8 cellular contexts compared by ENCODE assay signal in genomic region chr17:75524269-75524970, GRCh38. TPM values are rescaled to one million over a fixed set of nuclear protein-coding genes. Genes with fewer than 3 reads are reported as not detected.
DNase-seq lines count a peak whose midpoint lies in the region; ATAC-seq and TF ChIP-seq lines count a peak whose summit lies in the region.

No MANE protein-coding gene starts in this region.

- 0 out of 2 replicates have a peak, but pooled peaks cover 14% of the 10 kb centered on the region for H4K20me1 ChIP-seq in IMR-90 (ENCODE audit: insufficient read depth, low read length)

- H2BK120ac ChIP-seq in IMR-90 (ENCODE audit: low read depth, low read length): no peak overlapping the region

- no peak overlapping the region for H2BK5ac ChIP-seq in IMR-90 (ENCODE audit: low read depth, low read length, poor library complexity, severe bottlenecking)

- no TSS peak for BruUV-seq in IMR-90 (replicated peaks; lab: Mats Ljungman, UMichigan)

- H3K4ac ChIP-seq in IMR-90 (ENCODE audit: low read depth, low read length): no peak overlapping the region

- no peak overlapping the region for H4K5ac ChIP-seq in IMR-90 (ENCODE audit: low read depth, low read length)

- intact Hi-C loops in IMR-90 (cut with micrococcal nuclease) (no loop called here), spleen (cut with DNase I; ENCODE audit: low total_unique reads) (no loop called here)

- 86% methylated on average over 2 of the region's 24 CpGs; no CpG with 5 or more reads in 1 of the 2 experiments for WGBS in IMR-90 (ENCODE audit: extremely low coverage in 2 of 2, insufficient read length in 1 of 2), 2 experiments
- WGBS in spleen, 5 donors: 20 to 32% (median 27%) methylated on average over 22 to 24 of the region's 24 CpGs

- H3K18ac ChIP-seq in IMR-90 (ENCODE audit: low read depth, low read length): no peak overlapping the region

- no peaks in the 10 kb centered on the region for H3K4me1 ChIP-seq in IMR-90 (ENCODE audit: control insufficient read depth, insufficient read depth, low read length)
- H3K4me1 ChIP-seq in adipocyte (ENCODE audit: control insufficient read depth, insufficient read depth, low read length): peaks cover 4% of the 10 kb centered on the region
- H3K4me1 ChIP-seq in spleen: peaks cover 7 to 42% (median 33%) of the 10 kb centered on the region in 6 donors

- TF ChIP-seq CTCF in IMR-90 (conservative IDR thresholded peaks at IDR 0.05; ENCODE audit: low read depth, low read length) (no peak), spleen (IDR thresholded peaks at IDR 0.05 in 8 of 11, conservative IDR thresholded peaks at IDR 0.05 in 3 of 11) (no peak)

- H3K4me2 ChIP-seq in IMR-90 (ENCODE audit: low read depth, low read length): no peak overlapping the region

- dilution Hi-C loops in IMR-90 (cut with HindIII; ENCODE audit: low sequenced_read_pairs, unreplicated experiment): no loop called here

- ATAC-seq in IMR-90 (ENCODE audit: low read depth) (no peak), HG03342 (IDR thresholded peaks at IDR 0.05; ENCODE audit: unreplicated experiment) (no peak)

- H3K23ac ChIP-seq in IMR-90 (ENCODE audit: low read depth, low read length): no peak overlapping the region

- H4K91ac ChIP-seq in IMR-90 (ENCODE audit: insufficient read depth, low read depth, low read length): no peak overlapping the region

- H3K9me3 ChIP-seq in IMR-90 (ENCODE audit: control insufficient read depth, insufficient read depth, low read length) (no peaks in the 10 kb centered on the region), adipocyte (ENCODE audit: control insufficient read depth, low read length) (no peaks in the 10 kb centered on the region), spleen (no peaks in the 10 kb centered on the region), MG63 (no peaks in the 10 kb centered on the region)

- H2BK20ac ChIP-seq in IMR-90 (ENCODE audit: low read depth, low read length): no peak overlapping the region

- no peak overlapping the region for H2BK15ac ChIP-seq in IMR-90 (ENCODE audit: low read depth, low read length)

- CTCF ChIA-PET in IMR-90 (lab: Yijun Ruan, JAX): no interaction called here

- H3K14ac ChIP-seq in IMR-90 (replicated peaks; ENCODE audit: low read depth, low read length): no peak overlapping the region

- DNase-seq in IMR-90 (no peak), adipocyte (ENCODE audit: low read depth) (no peak), iPS-NIHi11 (ENCODE audit: low spot score) (peak; percentile 7), spleen (peak; percentile 77), NCI-H1048 (lab: John Stamatoyannopoulos, UW) (no peak), MG63 (no peak), DMS53 treated with DMSO at 0.1 percent for 48 hours (lab: John Stamatoyannopoulos, UW; ENCODE audit: unreplicated experiment) (no peak)

- no peak overlapping the region for H3K9ac ChIP-seq in IMR-90 (ENCODE audit: low read depth, low read length)
- H3K9ac ChIP-seq in adipocyte (ENCODE audit: low read length): no peak overlapping the region

- H3K36me3 ChIP-seq in IMR-90 (ENCODE audit: control insufficient read depth, insufficient read depth, low read length) (peaks cover 4% of the 10 kb centered on the region; the same call in 1 of the 2 replicates), adipocyte (ENCODE audit: control insufficient read depth, insufficient read depth, low read length, severe bottlenecking) (no peaks in the 10 kb centered on the region), spleen (peaks cover 2 to 42% (median 25%) of the 10 kb centered on the region in 6 donors), MG63 (peaks cover 6% of the 10 kb centered on the region)

- H3K56ac ChIP-seq in IMR-90 (ENCODE audit: extremely low read depth, insufficient read depth, low read length): no peak overlapping the region

- H4K8ac ChIP-seq in IMR-90 (ENCODE audit: low read depth in 2 of 2, low read length in 2 of 2): no peak overlapping the region

- peak overlapping the region; percentile 92 for H2AFZ ChIP-seq in IMR-90 (replicated peaks; ENCODE audit: low read length, poor library complexity)

- H3K27ac ChIP-seq in IMR-90 (ENCODE audit: insufficient read depth, low read length): no peak overlapping the region
- H3K27ac ChIP-seq in spleen: peak overlapping the region in 7 of 8 donors; percentile 55 to 92 (median 84)

- TF ChIP-seq POLR2A in IMR-90 (IDR thresholded peaks at IDR 0.05; ENCODE audit: low read depth, low read length): no peak
- no peak for TF ChIP-seq POLR2A in spleen (IDR thresholded peaks at IDR 0.05)

- H3K27me3 ChIP-seq in IMR-90 (ENCODE audit: control insufficient read depth, insufficient read depth, low read length): peaks cover 19% of the 10 kb centered on the region
- peaks cover 21% of the 10 kb centered on the region for H3K27me3 ChIP-seq in adipocyte (replicated peaks; ENCODE audit: control insufficient read depth, insufficient read depth, low read length)
- peaks cover 0 to 15% (median 0%) of the 10 kb centered on the region in 7 donors for H3K27me3 ChIP-seq in spleen (replicated peaks in 1 of 7)
- no peaks in the 10 kb centered on the region for H3K27me3 ChIP-seq in MG63

- in situ Hi-C loops in IMR-90 (cut with MboI; ENCODE audit: low sequenced_read_pairs): no loop called here

- TF ChIP-seq RAD21 in IMR-90 (IDR thresholded peaks at IDR 0.05; ENCODE audit: low read length): no peak

- H3K9me1 ChIP-seq in IMR-90 (ENCODE audit: insufficient read depth, low read length): no peaks in the 10 kb centered on the region

- no peak overlapping the region for H2AK5ac ChIP-seq in IMR-90 (ENCODE audit: low read depth, low read length)

- POLR2A ChIA-PET in IMR-90 (lab: Charles Lee; ENCODE audit: unreplicated experiment): no interaction called here

- H3K79me1 ChIP-seq in IMR-90 (ENCODE audit: low read depth in 1 of 2, low read length in 2 of 2): no peaks in the 10 kb centered on the region

- H3K4me3 ChIP-seq in IMR-90 (ENCODE audit: insufficient read depth, low read depth, low read length) (no peak overlapping the region), adipocyte (ENCODE audit: low read length) (peak overlapping the region; percentile 59), spleen (peak overlapping the region; percentile 68 to 92 (median 82)), MG63 (no peak overlapping the region)

- H2AK9ac ChIP-seq in IMR-90 (replicated peaks; ENCODE audit: low read depth, low read length, poor library complexity): no peak overlapping the region

TF ChIP-seq in IMR-90, 13 proteins besides CTCF, POLR2A, EP300 and RAD21 (continues in another document):
- no peak for TF ChIP-seq NFE2L2 (IDR thresholded peaks at IDR 0.05; ENCODE audit: low read depth, low read length)
- no peak for TF ChIP-seq MAFK (IDR thresholded peaks at IDR 0.05; ENCODE audit: low read depth, low read length)
- TF ChIP-seq CEBPB (IDR thresholded peaks at IDR 0.05; ENCODE audit: low read depth, low read length): no peak
- TF ChIP-seq BHLHE40 (IDR thresholded peaks at IDR 0.05; ENCODE audit: low read depth, low read length): no peak
- no peak for TF ChIP-seq RFX5 (IDR thresholded peaks at IDR 0.05; ENCODE audit: low read depth, low read length)
- no peak for TF ChIP-seq RCOR1 (IDR thresholded peaks at IDR 0.05; ENCODE audit: insufficient replicate concordance, low read length)
- no peak for TF ChIP-seq SMC3 (IDR thresholded peaks at IDR 0.05; ENCODE audit: low read depth, low read length)
- no peak for TF ChIP-seq FOS (IDR thresholded peaks at IDR 0.05; ENCODE audit: low read depth, low read length)
- no peak for TF ChIP-seq MAZ (IDR thresholded peaks at IDR 0.05; ENCODE audit: borderline replicate concordance, low read depth, low read length)
- TF ChIP-seq, protein P1, sequence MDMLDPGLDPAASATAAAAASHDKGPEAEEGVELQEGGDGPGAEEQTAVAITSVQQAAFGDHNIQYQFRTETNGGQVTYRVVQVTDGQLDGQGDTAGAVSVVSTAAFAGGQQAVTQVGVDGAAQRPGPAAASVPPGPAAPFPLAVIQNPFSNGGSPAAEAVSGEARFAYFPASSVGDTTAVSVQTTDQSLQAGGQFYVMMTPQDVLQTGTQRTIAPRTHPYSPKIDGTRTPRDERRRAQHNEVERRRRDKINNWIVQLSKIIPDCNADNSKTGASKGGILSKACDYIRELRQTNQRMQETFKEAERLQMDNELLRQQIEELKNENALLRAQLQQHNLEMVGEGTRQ (IDR thresholded peaks at IDR 0.05; ENCODE audit: low read depth, low read length): no peak
- TF ChIP-seq, protein P2, sequence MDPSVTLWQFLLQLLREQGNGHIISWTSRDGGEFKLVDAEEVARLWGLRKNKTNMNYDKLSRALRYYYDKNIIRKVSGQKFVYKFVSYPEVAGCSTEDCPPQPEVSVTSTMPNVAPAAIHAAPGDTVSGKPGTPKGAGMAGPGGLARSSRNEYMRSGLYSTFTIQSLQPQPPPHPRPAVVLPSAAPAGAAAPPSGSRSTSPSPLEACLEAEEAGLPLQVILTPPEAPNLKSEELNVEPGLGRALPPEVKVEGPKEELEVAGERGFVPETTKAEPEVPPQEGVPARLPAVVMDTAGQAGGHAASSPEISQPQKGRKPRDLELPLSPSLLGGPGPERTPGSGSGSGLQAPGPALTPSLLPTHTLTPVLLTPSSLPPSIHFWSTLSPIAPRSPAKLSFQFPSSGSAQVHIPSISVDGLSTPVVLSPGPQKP (IDR thresholded peaks at IDR 0.05; ENCODE audit: borderline replicate concordance, low read depth, low read length): no peak

RNA-seq across cellular contexts. Expression of gene LLGL2, which starts 1.1 kb away (rescaled TPM):
- 0.54 and 0.56 TPM in 2 replicates for total RNA-seq in IMR-90 (2012; rRNA removed)
- 0.53 and 0.72 TPM in 2 replicates for polyA plus RNA-seq in IMR-90 (2012; rRNA removed)
- polyA plus RNA-seq in IMR-90 (2012; cell fraction: cytosol; rRNA removed): 1.2 and 1.6 TPM in 2 replicates
- 2.0 and 4.5 TPM in 2 replicates for polyA plus RNA-seq in IMR-90 (2012; cell fraction: nucleus; rRNA removed; ENCODE audit: low replicate concordance)
- 10 to 100 TPM; 44.0 to 97.8 (median 75.1) TPM for total RNA-seq in spleen
- 100 to 1,000 TPM in 1 of 3 donors, 10 to 100 TPM in 2; 28.6 to 153 (median 92.6) TPM for polyA plus RNA-seq in spleen
- 0.39 and 3.9 TPM in 2 replicates for total RNA-seq in MG63 (2014; rRNA removed; shearing (Covaris generic); ENCODE audit: low replicate concordance)

RNA-seq across cellular contexts. Expression of gene TSEN54, which starts 8.1 kb away (rescaled TPM):
- total RNA-seq in IMR-90 (2012; rRNA removed): 6.4 and 7.2 TPM in 2 replicates
- 14.9 and 16.2 TPM in 2 replicates for polyA plus RNA-seq in IMR-90 (2012; rRNA removed)
- 9.8 and 14.7 TPM in 2 replicates for polyA plus RNA-seq in IMR-90 (2012; cell fraction: cytosol; rRNA removed)
- 37.4 and 62.8 TPM in 2 replicates for polyA plus RNA-seq in IMR-90 (2012; cell fraction: nucleus; rRNA removed; ENCODE audit: low replicate concordance)
- 10 to 100 TPM; 31.0 to 58.1 (median 35.4) TPM for total RNA-seq in spleen
- polyA plus RNA-seq in spleen: 10 to 100 TPM; 40.8 to 87.8 (median 68.9) TPM
- total RNA-seq in MG63 (2014; rRNA removed; shearing (Covaris generic); ENCODE audit: low replicate concordance): 34.6 and 83.8 TPM in 2 replicates

RNA-seq across cellular contexts. Expression of gene CASKIN2, which starts 9.1 kb away (rescaled TPM):
- total RNA-seq in IMR-90 (2012; rRNA removed): 2.2 and 2.9 TPM in 2 replicates
- 6.9 and 7.5 TPM in 2 replicates for polyA plus RNA-seq in IMR-90 (2012; rRNA removed)
- 4.7 and 6.3 TPM in 2 replicates for polyA plus RNA-seq in IMR-90 (2012; cell fraction: cytosol; rRNA removed)
- 17.2 and 50.6 TPM in 2 replicates for polyA plus RNA-seq in IMR-90 (2012; cell fraction: nucleus; rRNA removed; ENCODE audit: low replicate concordance)
- total RNA-seq in spleen: 100 to 1,000 TPM in 3 of 7 donors, 10 to 100 TPM in 4; 33.5 to 135 (median 51.1) TPM
- polyA plus RNA-seq in spleen: 10 to 100 TPM in 1 of 3 donors, 1 to 10 TPM in 2; 4.7 to 27.8 (median 6.2) TPM
- total RNA-seq in MG63 (2014; rRNA removed; shearing (Covaris generic); ENCODE audit: low replicate concordance): 3.9 and 7.8 TPM in 2 replicates

Comparison
In these comparisons a context has a peak if more than half of its experiments do, and no peak if none do; other contexts are left out.
1. DNase-seq: peak in iPS-NIHi11 (single experiment) and spleen (single experiment); none in IMR-90 (single experiment), adipocyte (single experiment), NCI-H1048 (single experiment), MG63 (single experiment) and DMS53 treated with DMSO at 0.1 percent for 48 hours (single experiment).
2. H3K4me3 ChIP-seq: peak in adipocyte (single experiment) and spleen (8 of 8); none in IMR-90 (single experiment) and MG63 (single experiment).